ENCODE assay signal across 28 cellular contexts in the genomic region with DNA sequence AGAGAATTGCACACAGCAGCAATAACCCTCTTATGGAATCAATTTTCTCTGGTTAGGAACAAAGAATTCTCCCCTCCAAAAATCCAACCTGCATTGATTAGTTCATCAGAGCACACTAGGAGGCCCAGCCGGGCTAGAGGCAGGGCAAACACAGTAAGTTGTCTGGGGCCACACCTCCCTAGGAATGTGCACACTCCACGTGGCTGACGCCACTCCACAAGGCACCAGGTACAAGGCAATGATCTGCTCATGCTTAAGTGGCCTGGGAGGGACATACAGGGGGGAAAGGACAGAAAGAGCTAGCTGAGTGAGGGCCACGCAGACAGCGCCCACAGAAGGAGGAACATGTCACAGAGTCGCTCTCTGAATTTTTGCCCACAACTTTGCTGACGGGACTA.
A peak's percentile ranks its signal among the peaks of the same experiment; 100 is the strongest.
DNase-seq lines count a peak whose midpoint lies in the region; ATAC-seq, FAIRE-seq and TF ChIP-seq lines count a peak whose summit lies in the region.
"Had no signal": no experiment of that assay in that cellular context is flagged by ENCODE, and none has a peak within 500 bp of the region (broad histone marks: within the 10 kb centered on the region; RNA-seq: fewer than 3 reads in every experiment).

No MANE protein-coding gene starts in this region.

- H3K36me3 ChIP-seq in astrocyte (ENCODE audit: insufficient read depth, low read length) (no peaks in the 10 kb centered on the region), body of pancreas (replicated peaks in 1 of 2; ENCODE audit: insufficient read depth in 1 of 2, low read depth in 2 of 2) (no peaks in the 10 kb centered on the region)
- H3K36me3 ChIP-seq: neural progenitor cell, spleen, uterus, WERI-Rb-1 had no signal

- H3K36me3 Mint-ChIP-seq in HFFc6 (ENCODE audit: low read depth) (no peaks in the 10 kb centered on the region; the same call in 1 of the 2 replicates), astrocyte (ENCODE audit: low read depth, unreplicated experiment) (no peaks in the 10 kb centered on the region), glutamatergic neuron (ENCODE audit: unreplicated experiment) (no peaks in the 10 kb centered on the region)
- no peaks in the 10 kb centered on the region for H3K36me3 Mint-ChIP-seq in effector memory CD8-positive, alpha-beta T cell (ENCODE audit: insufficient read depth)
- H3K36me3 Mint-ChIP-seq: activated CD4-positive, alpha-beta memory T cell treated with anti-CD3 and anti-CD28 coated beads for 36 hours; neural progenitor cell had no signal

- TF ChIP-seq CTCF in A549 (IDR thresholded peaks at IDR 0.05) (no peak), HFFc6 (IDR thresholded peaks at IDR 0.05) (no peak), astrocyte (IDR thresholded peaks at IDR 0.05; ENCODE audit: insufficient read depth, low read depth, low read length) (no peak), glutamatergic neuron (IDR thresholded peaks at IDR 0.05; ENCODE audit: partially characterized antibody, unreplicated experiment) (no peak), body of pancreas (IDR thresholded peaks at IDR 0.05) (no peak)

- ATAC-seq in A549 (0 out of 6 replicates have a peak, but pooled peaks of 1 of the 2 experiments have one; percentile 36), GM18498 (IDR thresholded peaks at IDR 0.05; ENCODE audit: unreplicated experiment) (no peak), body of pancreas (no peak)
- ATAC-seq in effector memory CD8-positive, alpha-beta T cell (replicated peaks) = no peak
- ATAC-seq: left colon, mucosa of descending colon had no signal

- H3K4me3 Mint-ChIP-seq in HFFc6 (peak overlapping the region; percentile 42), astrocyte (ENCODE audit: unreplicated experiment) (peak overlapping the region; percentile 9), glutamatergic neuron (ENCODE audit: unreplicated experiment) (peak overlapping the region; percentile 50)
- H3K4me3 Mint-ChIP-seq in effector memory CD8-positive, alpha-beta T cell = no peak overlapping the region
- H3K4me3 Mint-ChIP-seq: activated CD4-positive, alpha-beta memory T cell treated with anti-CD3 and anti-CD28 coated beads for 36 hours; activated naive CD4-positive, alpha-beta T cell treated with anti-CD3 and anti-CD28 coated beads for 36 hours; activated T-cell treated with anti-CD3 and anti-CD28 coated beads, Interleukin-2, amount 50 U/mL, for 24 hours; CD14-positive monocyte; neural progenitor cell; T-helper 1 cell treated with Interleukin-12 subunit alpha and Interleukin-12 subunit beta and Interleukin-4 antibody, amounts not matched to agents 30 μg/mL and 1 μg/mL, for 36 hours had no signal

- H3K27me3 Mint-ChIP-seq in HFFc6 (ENCODE audit: insufficient read depth) = no peaks in the 10 kb centered on the region
- H3K27me3 Mint-ChIP-seq in astrocyte (ENCODE audit: low read depth, unreplicated experiment) = no peaks in the 10 kb centered on the region
- H3K27me3 Mint-ChIP-seq in glutamatergic neuron (ENCODE audit: unreplicated experiment) = no peaks in the 10 kb centered on the region
- no peaks in the 10 kb centered on the region for H3K27me3 Mint-ChIP-seq in effector memory CD8-positive, alpha-beta T cell
- H3K27me3 Mint-ChIP-seq: activated CD4-positive, alpha-beta memory T cell treated with anti-CD3 and anti-CD28 coated beads for 36 hours; activated T-cell treated with anti-CD3 and anti-CD28 coated beads, Interleukin-2, amount 50 U/mL, for 24 hours had no signal

- H3K4me2 ChIP-seq in A549 (0 out of 3 replicates have a peak overlapping the region, but pooled peaks have one; percentile 7), astrocyte (ENCODE audit: low read length) (peak overlapping the region; percentile 61)
- H3K4me2 ChIP-seq: KMS-11, neural progenitor cell had no signal

- H3K4me1 ChIP-seq in A549 = peaks cover 36% of the 10 kb centered on the region
- peaks cover 16% of the 10 kb centered on the region for H3K4me1 ChIP-seq in astrocyte (ENCODE audit: insufficient read depth, low read length)
- peaks cover 15% of the 10 kb centered on the region for H3K4me1 ChIP-seq in body of pancreas
- H3K4me1 ChIP-seq: uterus had no signal

- intact Hi-C loops in body of pancreas (cut with DNase I) = no loop called here

- H3K9me3 Mint-ChIP-seq in HFFc6 = no peaks in the 10 kb centered on the region
- H3K9me3 Mint-ChIP-seq in astrocyte (ENCODE audit: unreplicated experiment) = no peaks in the 10 kb centered on the region
- H3K9me3 Mint-ChIP-seq in glutamatergic neuron (ENCODE audit: unreplicated experiment) = peaks cover 9% of the 10 kb centered on the region
- no peaks in the 10 kb centered on the region for H3K9me3 Mint-ChIP-seq in effector memory CD8-positive, alpha-beta T cell
- H3K9me3 Mint-ChIP-seq: activated CD4-positive, alpha-beta memory T cell treated with anti-CD3 and anti-CD28 coated beads for 36 hours; activated naive CD4-positive, alpha-beta T cell treated with anti-CD3 and anti-CD28 coated beads for 36 hours; activated T-cell treated with anti-CD3 and anti-CD28 coated beads, Interleukin-2, amount 50 U/mL, for 24 hours; CD14-positive monocyte; neural progenitor cell; T-helper 1 cell treated with Interleukin-12 subunit alpha and Interleukin-12 subunit beta and Interleukin-4 antibody, amounts not matched to agents 30 μg/mL and 1 μg/mL, for 36 hours had no signal

- H3K79me2 ChIP-seq in astrocyte (ENCODE audit: insufficient read depth, low read length) = no peaks in the 10 kb centered on the region

- TF ChIP-seq RAD21 in A549 (conservative IDR thresholded peaks at IDR 0.05 in 1 of 2, IDR thresholded peaks at IDR 0.05 in 1 of 2) = no peak

- TF ChIP-seq EP300 in A549 (IDR thresholded peaks at IDR 0.05) = no peak

- H3K27ac Mint-ChIP-seq in HFFc6 (peak overlapping the region; percentile 53), astrocyte (ENCODE audit: unreplicated experiment) (peak overlapping the region; percentile 38), glutamatergic neuron (ENCODE audit: unreplicated experiment) (peak overlapping the region; percentile 92)
- H3K27ac Mint-ChIP-seq in effector memory CD8-positive, alpha-beta T cell = no peak overlapping the region
- H3K27ac Mint-ChIP-seq: activated CD4-positive, alpha-beta memory T cell treated with anti-CD3 and anti-CD28 coated beads for 36 hours; activated naive CD4-positive, alpha-beta T cell treated with anti-CD3 and anti-CD28 coated beads for 36 hours; activated T-cell treated with anti-CD3 and anti-CD28 coated beads, Interleukin-2, amount 50 U/mL, for 24 hours; neural progenitor cell; T-helper 1 cell treated with Interleukin-12 subunit alpha and Interleukin-12 subunit beta and Interleukin-4 antibody, amounts not matched to agents 30 μg/mL and 1 μg/mL, for 36 hours had no signal

- no peaks in the 10 kb centered on the region for H4K20me1 ChIP-seq in astrocyte (ENCODE audit: insufficient read depth, low read length)

- H3K4me3 ChIP-seq in A549 (no peak overlapping the region), astrocyte (ENCODE audit: insufficient read depth, low read depth, low read length) (no peak overlapping the region), body of pancreas (no peak overlapping the region)
- H3K4me3 ChIP-seq: mucosa of descending colon, neural progenitor cell, spleen, uterus had no signal

- no peak for DNase-seq in A549 (ENCODE audit: low read depth in 1 of 2, low spot score in 1 of 2)
- DNase-seq in HFFc6 = no peak
- peak; percentile 59 for DNase-seq in astrocyte (ENCODE audit: low read depth)
- DNase-seq in glutamatergic neuron = no peak
- no peak for DNase-seq in medulla oblongata (ENCODE audit: extremely low spot score)
- no peak for DNase-seq in body of pancreas
- DNase-seq in effector memory CD8-positive, alpha-beta T cell = no peak
- DNase-seq: activated CD4-positive, alpha-beta memory T cell treated with anti-CD3 and anti-CD28 coated beads for 36 hours; activated naive CD4-positive, alpha-beta T cell treated with anti-CD3 and anti-CD28 coated beads for 36 hours; activated T-cell treated with anti-CD3 and anti-CD28 coated beads, Interleukin-2, amount 50 U/mL, for 24 hours; aorta; left colon; mucosa of descending colon; NCI-H1092 treated with DMSO at 0.1 percent for 48 hours; NCI-H2107; NCI-H526; SHP77 treated with DMSO at 0.1 percent for 48 hours; spleen; uterus; WERI-Rb-1 had no signal

- H3K4me1 Mint-ChIP-seq in HFFc6 (ENCODE audit: low read depth) (peaks cover 50% of the 10 kb centered on the region), astrocyte (ENCODE audit: low read depth, unreplicated experiment) (peaks cover 10% of the 10 kb centered on the region), glutamatergic neuron (ENCODE audit: low read depth, unreplicated experiment) (peaks cover 21% of the 10 kb centered on the region)
- peaks cover 10 to 13% of the 10 kb centered on the region in 2 donors for H3K4me1 Mint-ChIP-seq in effector memory CD8-positive, alpha-beta T cell (ENCODE audit: low read depth in 2 of 2)

- no peak for FAIRE-seq in A549 (lab: Jason Lieb, UNC)
- no peak for FAIRE-seq in astrocyte (lab: Jason Lieb, UNC)
- FAIRE-seq: colon, frontal cortex, GM12892 had no signal

- POLR2A ChIA-PET in A549 (lab: Yijun Ruan, JAX) = no interaction called here

- H3K27me3 ChIP-seq in astrocyte (ENCODE audit: insufficient read depth, low read length) (no peaks in the 10 kb centered on the region), body of pancreas (no peaks in the 10 kb centered on the region)
- H3K27me3 ChIP-seq: neural progenitor cell, spleen, uterus had no signal

- H3K9ac ChIP-seq in astrocyte (ENCODE audit: low read length) = peak overlapping the region; percentile 29
- H3K9ac ChIP-seq: KMS-11, neural progenitor cell had no signal

- CTCF ChIA-PET in A549 (lab: Yijun Ruan, JAX) = interaction anchor here (0.6 to 3.5 kb wide), 16 partner anchors 10 to 428 kb away, joined by 3 to 43 read pairs (median 4); no protein-coding TSS in a partner anchor

- no peak overlapping the region for H2AFZ ChIP-seq in astrocyte (ENCODE audit: low read depth, low read length)
- H2AFZ ChIP-seq: neural progenitor cell had no signal

- no peaks in the 10 kb centered on the region for H3K9me3 ChIP-seq in A549
- H3K9me3 ChIP-seq in astrocyte (ENCODE audit: insufficient read depth, low read depth, low read length) = no peaks in the 10 kb centered on the region
- no peaks in the 10 kb centered on the region for H3K9me3 ChIP-seq in body of pancreas
- H3K9me3 ChIP-seq: mucosa of descending colon, spleen, uterus had no signal

- H3K27ac ChIP-seq in A549 = no peak overlapping the region
- peak overlapping the region; percentile 69 for H3K27ac ChIP-seq in astrocyte (ENCODE audit: low read depth, low read length)
- H3K27ac ChIP-seq in body of pancreas = no peak overlapping the region
- H3K27ac ChIP-seq: KMS-11, neural progenitor cell, spleen, uterus, WERI-Rb-1 had no signal

- TF ChIP-seq POLR2A in A549 (IDR thresholded peaks at IDR 0.05; ENCODE audit: low read length) (no peak), body of pancreas (IDR thresholded peaks at IDR 0.05) (no peak)

- WGBS in A549 (ENCODE audit: missing lambda C conversion rate) = 78% methylated on average over 7 of the region's 7 CpGs
- 62 to 97% methylated on average over 4 to 7 of the region's 7 CpGs for WGBS in body of pancreas, 2 donors

Comparison
In these comparisons a context has a peak if more than half of its experiments do, and no peak if none do; other contexts are left out.
1. H3K27ac Mint-ChIP-seq: peak in HFFc6 (single experiment), astrocyte (single experiment) and glutamatergic neuron (single experiment); none in effector memory CD8-positive, alpha-beta T cell (0 of 2).
2. H3K4me3 Mint-ChIP-seq: peak in HFFc6 (single experiment), astrocyte (single experiment) and glutamatergic neuron (single experiment); none in effector memory CD8-positive, alpha-beta T cell (0 of 2).